Comparison of ENCODE assay signal across 9 cellular contexts in genomic region chr9:26947736-26948135, GRCh38. TPM values are rescaled to one million over a fixed set of nuclear protein-coding genes. Genes with fewer than 3 reads are reported as not detected.
DNase-seq lines count a peak whose midpoint lies in the region; ATAC-seq and TF ChIP-seq lines count a peak whose summit lies in the region.
"Had no signal": no experiment of that assay in that cellular context is flagged by ENCODE, and none has a peak within 500 bp of the region (broad histone marks: within the 10 kb centered on the region; RNA-seq: fewer than 3 reads in every experiment).

No MANE protein-coding gene starts in this region.

- in situ Hi-C loops in KBM-7 (cut with MboI; ENCODE audit: low pct_unique_long_range_greater_than_20kb, low sequenced_read_pairs), result no loop called here

- intact Hi-C loops in CD8-positive, alpha-beta T cell (cut with DNase I, micrococcal nuclease), result loop anchor here (1.0 kb wide), 3 partner anchors 9 to 626 kb away; partner anchors contain the start of genes CAAP1 (in 2 of the 2), IFT74 (in 2 of the 2) and C9orf72 (in 1 of the 2)

- H3K4me1 Mint-ChIP-seq in CD8-positive, alpha-beta T cell (ENCODE audit: low read depth), result peaks cover 42% of the 10 kb centered on the region
- H3K4me1 Mint-ChIP-seq in nephron progenitor cell, result peaks cover 29% of the 10 kb centered on the region

- H3K4me1 ChIP-seq in CD8-positive, alpha-beta T cell (ENCODE audit: insufficient read depth, low read length), result peaks cover 35% of the 10 kb centered on the region

- TF ChIP-seq CTCF in CD8-positive, alpha-beta T cell (IDR thresholded peaks at IDR 0.05), result no peak
- TF ChIP-seq CTCF in nephron progenitor cell (IDR thresholded peaks at IDR 0.05), result no peak

- H3K9me3 Mint-ChIP-seq in CD8-positive, alpha-beta T cell, result no peaks in the 10 kb centered on the region
- H3K9me3 Mint-ChIP-seq in nephron progenitor cell, result no peaks in the 10 kb centered on the region

- no peaks in the 10 kb centered on the region for H3K36me3 ChIP-seq in CD8-positive, alpha-beta T cell (ENCODE audit: insufficient read depth, low read length)

- H3K27ac Mint-ChIP-seq in CD8-positive, alpha-beta T cell, result peak overlapping the region; percentile 99
- H3K27ac Mint-ChIP-seq in nephron progenitor cell, result peak overlapping the region; percentile 100

- peaks cover 7% of the 10 kb centered on the region for H3K27me3 Mint-ChIP-seq in CD8-positive, alpha-beta T cell (ENCODE audit: low read depth)
- H3K27me3 Mint-ChIP-seq in nephron progenitor cell (ENCODE audit: low read depth, poor library complexity), result peaks cover 9% of the 10 kb centered on the region

- H3K4me3 Mint-ChIP-seq in CD8-positive, alpha-beta T cell, result peak overlapping the region; percentile 95
- H3K4me3 Mint-ChIP-seq in nephron progenitor cell, result peak overlapping the region; percentile 90

- ATAC-seq in CD8-positive, alpha-beta T cell, result no peak
- ATAC-seq in HG03095 (IDR thresholded peaks at IDR 0.05; ENCODE audit: unreplicated experiment), result no peak

- H3K27ac ChIP-seq in CD8-positive, alpha-beta T cell (ENCODE audit: low read depth, low read length), result peak overlapping the region; percentile 97

- H3K4me3 ChIP-seq in CD8-positive, alpha-beta T cell (ENCODE audit: low read depth, low read length), result peak overlapping the region; percentile 88

- H3K36me3 Mint-ChIP-seq in CD8-positive, alpha-beta T cell, result peaks cover 14% of the 10 kb centered on the region
- H3K36me3 Mint-ChIP-seq in nephron progenitor cell (ENCODE audit: low read depth), result peaks cover 21% of the 10 kb centered on the region

- no peaks in the 10 kb centered on the region for H3K9me3 ChIP-seq in CD8-positive, alpha-beta T cell (ENCODE audit: low read length)

- CTCF ChIA-PET in CD8-positive, alpha-beta T cell (lab: Charles Lee), result interaction anchor here (1.5 kb wide), 1 partner anchor 55 kb away, joined by 4 read pairs; the partner anchor contains the start of gene CAAP1

- DNase-seq in CD8-positive, alpha-beta T cell, result no peak
- peak; percentile 69 for DNase-seq in NCI-H69 (lab: John Stamatoyannopoulos, UW)
- peak; percentile 24 for DNase-seq in cerebellar cortex (ENCODE audit: low spot score)
- DNase-seq in nephron progenitor cell, result no peak
- DNase-seq in SHP77 (lab: John Stamatoyannopoulos, UW), result no peak
- no peak for DNase-seq in KBM-7
- no peak for DNase-seq in DMS153 treated with DMSO at 0.1 percent for 48 hours (lab: John Stamatoyannopoulos, UW; ENCODE audit: unreplicated experiment)

- no peaks in the 10 kb centered on the region for H3K27me3 ChIP-seq in CD8-positive, alpha-beta T cell (ENCODE audit: insufficient read depth, low read length)

- POLR2A ChIA-PET in CD8-positive, alpha-beta T cell (lab: Charles Lee), result interaction anchor here (1.0 to 2.3 kb wide), 4 partner anchors 8 to 55 kb away, joined by 3 to 23 read pairs (median 10); partner anchors contain the start of genes CAAP1 and IFT74

RNA-seq across cellular contexts. Expression of gene PLAA, which starts 0.7 kb away (rescaled TPM):
- total RNA-seq in CD8-positive, alpha-beta T cell, result 10 to 100 TPM; 38.5 to 40.6 TPM

RNA-seq across cellular contexts. Expression of gene IFT74, which starts 8.5 kb away (rescaled TPM):
- total RNA-seq in CD8-positive, alpha-beta T cell, result 1 to 10 TPM; 5.8 to 6.3 TPM

RNA-seq across cellular contexts. Expression of gene CAAP1, which starts 55.1 kb away (rescaled TPM):
- 10 to 100 TPM; 13.4 to 15.1 TPM for total RNA-seq in CD8-positive, alpha-beta T cell

RNA-seq across cellular contexts. Expression of gene LRRC19, which starts 57.7 kb away (rescaled TPM):
- not detected for total RNA-seq in CD8-positive, alpha-beta T cell
- total RNA-seq: NCI-H460 had no signal

Comparison
In these comparisons a context has a peak if more than half of its experiments do, and no peak if none do; other contexts are left out.
1. DNase-seq: peak in NCI-H69 (single experiment) and cerebellar cortex (single experiment); none in CD8-positive, alpha-beta T cell (0 of 7), nephron progenitor cell (single experiment), SHP77 (0 of 2), KBM-7 (single experiment) and DMS153 treated with DMSO at 0.1 percent for 48 hours (single experiment).